29 cellular contexts compared by ENCODE assay signal in the genomic region with DNA sequence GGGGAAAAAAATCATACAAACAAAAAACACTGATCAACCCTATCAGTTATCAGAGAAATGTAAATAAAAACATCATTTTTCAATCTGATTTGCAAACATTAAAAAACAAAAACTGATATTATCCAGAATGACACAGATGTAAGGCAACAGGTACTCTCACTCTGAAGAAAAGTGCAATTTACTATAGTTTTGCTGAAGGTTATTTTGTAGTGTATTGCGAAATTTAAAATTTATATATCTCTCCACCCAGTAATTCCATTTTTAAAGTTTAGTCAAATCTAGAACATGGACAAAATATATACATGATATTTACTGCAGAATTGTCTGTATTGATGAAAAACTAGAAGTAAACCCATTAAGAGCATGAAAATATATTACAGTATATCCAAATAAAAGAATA.
"Had no signal": no experiment of that assay in that cellular context is flagged by ENCODE, and none has a peak within 500 bp of the region (broad histone marks: within the 10 kb centered on the region; RNA-seq: fewer than 3 reads in every experiment).

No MANE protein-coding gene starts in this region.

- H3K4me1 ChIP-seq: adrenal gland, body of pancreas, breast epithelium had no signal

- DNase-seq: activated B cell treated with CpG ODN at 0.5 μM for 24 hours; activated CD4-positive, alpha-beta memory T cell treated with anti-CD3 and anti-CD28 coated beads for 36 hours; activated CD4-positive, alpha-beta T cell treated with anti-CD3 and anti-CD28 coated beads for 4 hours; activated CD4-positive, alpha-beta T cell treated with anti-CD3 and anti-CD28 coated beads, Interleukin-2, amount 10 ng/mL, durations not matched to agents 24 days and 14 days; activated CD4-positive, alpha-beta T cell treated with anti-CD3 and anti-CD28 coated beads, Interleukin-2, amount 50 U/mL, for 1 hour; activated CD4-positive, alpha-beta T cell treated with anti-CD3 and anti-CD28 coated beads, Interleukin-2, amount 50 U/mL, for 4 hours; activated CD4-positive, CD25-positive, alpha-beta regulatory T cell treated with anti-CD3 and anti-CD28 coated beads, Interleukin-2, amount 50 U/mL, for 72 hours; activated CD8-positive, alpha-beta memory T cell treated with anti-CD3 and anti-CD28 coated beads, Interleukin-2, amount 50 U/mL, for 4 hours; activated CD8-positive, alpha-beta T cell treated with anti-CD3 and anti-CD28 coated beads for 36 hours; activated effector memory CD4-positive, alpha-beta T cell treated with anti-CD3 and anti-CD28 coated beads, Interleukin-2, amount 50 U/mL, for 16 hours; activated gamma-delta T cell treated with Interleukin-2 at 50 U/mL for 16 hours; activated naive CD4-positive, alpha-beta T cell; activated naive CD4-positive, alpha-beta T cell treated with anti-CD3 and anti-CD28 coated beads for 36 hours; activated naive CD4-positive, alpha-beta T cell treated with anti-CD3 and anti-CD28 coated beads, Interleukin-2, amount 50 U/mL, for 16 hours; activated naive CD8-positive, alpha-beta T cell treated with anti-CD3 and anti-CD28 coated beads for 36 hours; activated T-cell treated with anti-CD3 and anti-CD28 coated beads for 4 hours; activated T-cell treated with anti-CD3 and anti-CD28 coated beads, Interleukin-2, amount 50 U/mL, for 1 hour; activated T-cell treated with anti-CD3 and anti-CD28 coated beads, Interleukin-2, amount 50 U/mL, for 4 hours; activated T-cell treated with anti-CD3 and anti-CD28 coated beads, Interleukin-2, amount 50 U/mL, for 72 hours; adrenal gland; amniotic stem cell; aorta; body of pancreas; brain microvascular endothelial cell; central memory CD4-positive, alpha-beta T cell; T-helper 9 cell had no signal

- H3K27ac ChIP-seq: adrenal gland, body of pancreas, brain microvascular endothelial cell, breast epithelium, VCaP had no signal

- H3K9me3 ChIP-seq: adrenal gland, body of pancreas, breast epithelium had no signal

- FAIRE-seq: astrocyte had no signal

- H3K4me3 ChIP-seq: adrenal gland, body of pancreas, breast epithelium had no signal

- H3K27me3 ChIP-seq: adrenal gland, body of pancreas, brain microvascular endothelial cell, breast epithelium had no signal
